18 cellular contexts compared by ENCODE assay signal in genomic region chr21:35335951-35336446, GRCh38.
DNase-seq lines count a peak whose midpoint lies in the region; ATAC-seq lines count a peak whose summit lies in the region.
"Had no signal": no experiment of that assay in that cellular context is flagged by ENCODE, and none has a peak within 500 bp of the region (broad histone marks: within the 10 kb centered on the region; RNA-seq: fewer than 3 reads in every experiment).

No MANE protein-coding gene starts in this region.

- ATAC-seq in activated T-helper 17 cell treated with anti-CD3 and anti-CD28 coated beads, Interleukin-2, amount 50 U/mL, for 72 hours (replicated peaks), result peak; percentile 74
- ATAC-seq in stimulated activated naive CD8-positive, alpha-beta T cell treated with anti-CD3 and anti-CD28 coated beads, Interleukin-15, Interleukin-2, amounts not matched to agents 100 U/mL and 50 U/mL, for 24 hours, result peak; percentile 73
- ATAC-seq: GM12878, Panc1 had no signal

- H3K4me3 Mint-ChIP-seq in activated T-helper 17 cell treated with anti-CD3 and anti-CD28 coated beads, Interleukin-2, amount 50 U/mL, for 72 hours, result peak overlapping the region; percentile 7
- H3K4me3 Mint-ChIP-seq: CD14-positive monocyte had no signal

- no peaks in the 10 kb centered on the region for H3K36me3 Mint-ChIP-seq in activated T-helper 17 cell treated with anti-CD3 and anti-CD28 coated beads, Interleukin-2, amount 50 U/mL, for 72 hours (ENCODE audit: low read depth)
- H3K36me3 Mint-ChIP-seq: CD14-positive monocyte had no signal

- peaks cover 3% of the 10 kb centered on the region for H3K9me3 Mint-ChIP-seq in activated T-helper 17 cell treated with anti-CD3 and anti-CD28 coated beads, Interleukin-2, amount 50 U/mL, for 72 hours

- peak; percentile 59 for DNase-seq in activated CD4-positive, alpha-beta T cell treated with anti-CD3 and anti-CD28 coated beads for 48 hours
- DNase-seq in activated CD4-positive, alpha-beta T cell treated with anti-CD3 and anti-CD28 coated beads, Interleukin-2, amount 50 U/mL, for 1 hour, result no peak
- DNase-seq in stimulated activated CD4-positive, alpha-beta T cell treated with anti-CD3 and anti-CD28 coated beads, Interleukin-15, amount 100 ng/mL, for 24 hours, result peak; percentile 62
- DNase-seq in stimulated activated CD4-positive, alpha-beta T cell treated with anti-CD3 and anti-CD28 coated beads, Interleukin-4, amount 100 ng/mL, for 1 hour, result no peak
- DNase-seq in stimulated activated naive CD8-positive, alpha-beta T cell treated with anti-CD3 and anti-CD28 coated beads, Interleukin-15, Interleukin-2, amounts not matched to agents 100 U/mL and 50 U/mL, for 24 hours, result no peak
- DNase-seq in SKM-1 (lab: John Stamatoyannopoulos, UW; ENCODE audit: unreplicated experiment) (no peak), NAMALWA (ENCODE audit: low spot score) (no peak)
- DNase-seq: AML-193, DMS 273 treated with DMSO at 0.1 percent for 48 hours, GDM1, NCI-H1092 treated with DMSO at 0.1 percent for 48 hours, NCI-H1694 treated with DMSO at 0.1 percent for 48 hours, NCI-H2171 treated with DMSO at 0.1 percent for 48 hours, NCI-H510A had no signal

- no peaks in the 10 kb centered on the region for H3K27me3 Mint-ChIP-seq in activated T-helper 17 cell treated with anti-CD3 and anti-CD28 coated beads, Interleukin-2, amount 50 U/mL, for 72 hours

- peaks cover 21% of the 10 kb centered on the region for H3K4me1 Mint-ChIP-seq in activated T-helper 17 cell treated with anti-CD3 and anti-CD28 coated beads, Interleukin-2, amount 50 U/mL, for 72 hours
- H3K4me1 Mint-ChIP-seq: CD14-positive monocyte had no signal

- H3K27ac Mint-ChIP-seq in activated T-helper 17 cell treated with anti-CD3 and anti-CD28 coated beads, Interleukin-2, amount 50 U/mL, for 72 hours, result peak overlapping the region; percentile 56
- H3K27ac Mint-ChIP-seq: CD14-positive monocyte had no signal

Comparison
In these comparisons a context has a peak if more than half of its experiments do, and no peak if none do; other contexts are left out.
1. DNase-seq: peak in activated CD4-positive, alpha-beta T cell treated with anti-CD3 and anti-CD28 coated beads for 48 hours (single experiment) and stimulated activated CD4-positive, alpha-beta T cell treated with anti-CD3 and anti-CD28 coated beads, Interleukin-15, amount 100 ng/mL, for 24 hours (single experiment); none in activated CD4-positive, alpha-beta T cell treated with anti-CD3 and anti-CD28 coated beads, Interleukin-2, amount 50 U/mL, for 1 hour (single experiment), stimulated activated CD4-positive, alpha-beta T cell treated with anti-CD3 and anti-CD28 coated beads, Interleukin-4, amount 100 ng/mL, for 1 hour (single experiment), stimulated activated naive CD8-positive, alpha-beta T cell treated with anti-CD3 and anti-CD28 coated beads, Interleukin-15, Interleukin-2, amounts not matched to agents 100 U/mL and 50 U/mL, for 24 hours (single experiment), SKM-1 (single experiment) and NAMALWA (single experiment).